In genomic region chr19:4633140-4633967, GRCh38 we compare ENCODE assay signal across 1 cellular context.
TF ChIP-seq lines count a peak whose summit lies in the region.

No MANE protein-coding gene starts in this region.

TF ChIP-seq in HepG2, 621 proteins besides CTCF, POLR2A, EP300 and RAD21 (continued from another document and continues in another):
- TF ChIP-seq, protein P1, sequence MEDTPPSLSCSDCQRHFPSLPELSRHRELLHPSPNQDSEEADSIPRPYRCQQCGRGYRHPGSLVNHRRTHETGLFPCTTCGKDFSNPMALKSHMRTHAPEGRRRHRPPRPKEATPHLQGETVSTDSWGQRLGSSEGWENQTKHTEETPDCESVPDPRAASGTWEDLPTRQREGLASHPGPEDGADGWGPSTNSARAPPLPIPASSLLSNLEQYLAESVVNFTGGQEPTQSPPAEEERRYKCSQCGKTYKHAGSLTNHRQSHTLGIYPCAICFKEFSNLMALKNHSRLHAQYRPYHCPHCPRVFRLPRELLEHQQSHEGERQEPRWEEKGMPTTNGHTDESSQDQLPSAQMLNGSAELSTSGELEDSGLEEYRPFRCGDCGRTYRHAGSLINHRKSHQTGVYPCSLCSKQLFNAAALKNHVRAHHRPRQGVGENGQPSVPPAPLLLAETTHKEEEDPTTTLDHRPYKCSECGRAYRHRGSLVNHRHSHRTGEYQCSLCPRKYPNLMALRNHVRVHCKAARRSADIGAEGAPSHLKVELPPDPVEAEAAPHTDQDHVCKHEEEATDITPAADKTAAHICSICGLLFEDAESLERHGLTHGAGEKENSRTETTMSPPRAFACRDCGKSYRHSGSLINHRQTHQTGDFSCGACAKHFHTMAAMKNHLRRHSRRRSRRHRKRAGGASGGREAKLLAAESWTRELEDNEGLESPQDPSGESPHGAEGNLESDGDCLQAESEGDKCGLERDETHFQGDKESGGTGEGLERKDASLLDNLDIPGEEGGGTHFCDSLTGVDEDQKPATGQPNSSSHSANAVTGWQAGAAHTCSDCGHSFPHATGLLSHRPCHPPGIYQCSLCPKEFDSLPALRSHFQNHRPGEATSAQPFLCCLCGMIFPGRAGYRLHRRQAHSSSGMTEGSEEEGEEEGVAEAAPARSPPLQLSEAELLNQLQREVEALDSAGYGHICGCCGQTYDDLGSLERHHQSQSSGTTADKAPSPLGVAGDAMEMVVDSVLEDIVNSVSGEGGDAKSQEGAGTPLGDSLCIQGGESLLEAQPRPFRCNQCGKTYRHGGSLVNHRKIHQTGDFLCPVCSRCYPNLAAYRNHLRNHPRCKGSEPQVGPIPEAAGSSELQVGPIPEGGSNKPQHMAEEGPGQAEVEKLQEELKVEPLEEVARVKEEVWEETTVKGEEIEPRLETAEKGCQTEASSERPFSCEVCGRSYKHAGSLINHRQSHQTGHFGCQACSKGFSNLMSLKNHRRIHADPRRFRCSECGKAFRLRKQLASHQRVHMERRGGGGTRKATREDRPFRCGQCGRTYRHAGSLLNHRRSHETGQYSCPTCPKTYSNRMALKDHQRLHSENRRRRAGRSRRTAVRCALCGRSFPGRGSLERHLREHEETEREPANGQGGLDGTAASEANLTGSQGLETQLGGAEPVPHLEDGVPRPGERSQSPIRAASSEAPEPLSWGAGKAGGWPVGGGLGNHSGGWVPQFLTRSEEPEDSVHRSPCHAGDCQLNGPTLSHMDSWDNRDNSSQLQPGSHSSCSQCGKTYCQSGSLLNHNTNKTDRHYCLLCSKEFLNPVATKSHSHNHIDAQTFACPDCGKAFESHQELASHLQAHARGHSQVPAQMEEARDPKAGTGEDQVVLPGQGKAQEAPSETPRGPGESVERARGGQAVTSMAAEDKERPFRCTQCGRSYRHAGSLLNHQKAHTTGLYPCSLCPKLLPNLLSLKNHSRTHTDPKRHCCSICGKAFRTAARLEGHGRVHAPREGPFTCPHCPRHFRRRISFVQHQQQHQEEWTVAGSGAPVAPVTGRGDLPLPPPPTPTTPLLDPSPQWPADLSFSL (CRISPR knock-in tag; IDR thresholded peaks at IDR 0.05) = no peak
- TF ChIP-seq MIER3 (CRISPR knock-in tag; IDR thresholded peaks at IDR 0.05; ENCODE audit: borderline replicate concordance) (0 out of 2 replicates have a peak, but pooled peaks have one; percentile 18), RFX5 (IDR thresholded peaks at IDR 0.05; ENCODE audit: low read depth, low read length) (no peak), IRX3 (CRISPR knock-in tag; IDR thresholded peaks at IDR 0.05; ENCODE audit: borderline replicate concordance, low read depth) (no peak), SRY (CRISPR knock-in tag; IDR thresholded peaks at IDR 0.05) (no peak), MED1 (CRISPR knock-in tag; IDR thresholded peaks at IDR 0.05) (no peak), STAG1 (CRISPR knock-in tag; IDR thresholded peaks at IDR 0.05) (peak; percentile 76), MXD4 (CRISPR knock-in tag; IDR thresholded peaks at IDR 0.05) (no peak; the same call in 1 of the 2 replicates), NFIB (CRISPR knock-in tag; IDR thresholded peaks at IDR 0.05; ENCODE audit: borderline replicate concordance) (no peak), FOXA1 (IDR thresholded peaks at IDR 0.05) (no peak), FOXA1 (CRISPR knock-in tag; IDR thresholded peaks at IDR 0.05) (0 out of 2 replicates have a peak, but pooled peaks have one; percentile 20), E2F2 (CRISPR knock-in tag; IDR thresholded peaks at IDR 0.05; ENCODE audit: borderline replicate concordance) (no peak), REPIN1 (CRISPR knock-in tag; IDR thresholded peaks at IDR 0.05; ENCODE audit: borderline replicate concordance, low read depth) (no peak), DMAP1 (CRISPR knock-in tag; IDR thresholded peaks at IDR 0.05) (no peak), ZBTB42 (CRISPR knock-in tag; IDR thresholded peaks at IDR 0.05) (no peak), PCBP1 (IDR thresholded peaks at IDR 0.05; ENCODE audit: borderline replicate concordance, low read depth, low read length) (peak; percentile 48; the same call in 1 of the 2 replicates), ZNF446 (CRISPR knock-in tag; IDR thresholded peaks at IDR 0.05) (no peak), ZBTB8A (CRISPR knock-in tag; IDR thresholded peaks at IDR 0.05; ENCODE audit: borderline replicate concordance, low read depth) (no peak), ZNF282 (IDR thresholded peaks at IDR 0.05; ENCODE audit: partially characterized antibody) (no peak), ZMYM3 (CRISPR knock-in tag; IDR thresholded peaks at IDR 0.05) (peak; percentile 99), TP53 (CRISPR knock-in tag; conservative IDR thresholded peaks at IDR 0.05) (no peak), ZNF10 (CRISPR knock-in tag; IDR thresholded peaks at IDR 0.05; ENCODE audit: borderline replicate concordance, low read depth) (no peak)
- TF ChIP-seq, protein P2, sequence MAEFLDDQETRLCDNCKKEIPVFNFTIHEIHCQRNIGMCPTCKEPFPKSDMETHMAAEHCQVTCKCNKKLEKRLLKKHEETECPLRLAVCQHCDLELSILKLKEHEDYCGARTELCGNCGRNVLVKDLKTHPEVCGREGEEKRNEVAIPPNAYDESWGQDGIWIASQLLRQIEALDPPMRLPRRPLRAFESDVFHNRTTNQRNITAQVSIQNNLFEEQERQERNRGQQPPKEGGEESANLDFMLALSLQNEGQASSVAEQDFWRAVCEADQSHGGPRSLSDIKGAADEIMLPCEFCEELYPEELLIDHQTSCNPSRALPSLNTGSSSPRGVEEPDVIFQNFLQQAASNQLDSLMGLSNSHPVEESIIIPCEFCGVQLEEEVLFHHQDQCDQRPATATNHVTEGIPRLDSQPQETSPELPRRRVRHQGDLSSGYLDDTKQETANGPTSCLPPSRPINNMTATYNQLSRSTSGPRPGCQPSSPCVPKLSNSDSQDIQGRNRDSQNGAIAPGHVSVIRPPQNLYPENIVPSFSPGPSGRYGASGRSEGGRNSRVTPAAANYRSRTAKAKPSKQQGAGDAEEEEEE (CRISPR knock-in tag; IDR thresholded peaks at IDR 0.05; ENCODE audit: borderline replicate concordance) = no peak
- TF ChIP-seq, protein P3, sequence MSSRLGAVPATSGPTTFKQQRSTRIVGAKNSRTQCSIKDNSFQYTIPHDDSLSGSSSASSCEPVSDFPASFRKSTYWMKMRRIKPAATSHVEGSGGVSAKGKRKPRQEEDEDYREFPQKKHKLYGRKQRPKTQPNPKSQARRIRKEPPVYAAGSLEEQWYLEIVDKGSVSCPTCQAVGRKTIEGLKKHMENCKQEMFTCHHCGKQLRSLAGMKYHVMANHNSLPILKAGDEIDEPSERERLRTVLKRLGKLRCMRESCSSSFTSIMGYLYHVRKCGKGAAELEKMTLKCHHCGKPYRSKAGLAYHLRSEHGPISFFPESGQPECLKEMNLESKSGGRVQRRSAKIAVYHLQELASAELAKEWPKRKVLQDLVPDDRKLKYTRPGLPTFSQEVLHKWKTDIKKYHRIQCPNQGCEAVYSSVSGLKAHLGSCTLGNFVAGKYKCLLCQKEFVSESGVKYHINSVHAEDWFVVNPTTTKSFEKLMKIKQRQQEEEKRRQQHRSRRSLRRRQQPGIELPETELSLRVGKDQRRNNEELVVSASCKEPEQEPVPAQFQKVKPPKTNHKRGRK (CRISPR knock-in tag; IDR thresholded peaks at IDR 0.05) = no peak
- TF ChIP-seq, protein P4, sequence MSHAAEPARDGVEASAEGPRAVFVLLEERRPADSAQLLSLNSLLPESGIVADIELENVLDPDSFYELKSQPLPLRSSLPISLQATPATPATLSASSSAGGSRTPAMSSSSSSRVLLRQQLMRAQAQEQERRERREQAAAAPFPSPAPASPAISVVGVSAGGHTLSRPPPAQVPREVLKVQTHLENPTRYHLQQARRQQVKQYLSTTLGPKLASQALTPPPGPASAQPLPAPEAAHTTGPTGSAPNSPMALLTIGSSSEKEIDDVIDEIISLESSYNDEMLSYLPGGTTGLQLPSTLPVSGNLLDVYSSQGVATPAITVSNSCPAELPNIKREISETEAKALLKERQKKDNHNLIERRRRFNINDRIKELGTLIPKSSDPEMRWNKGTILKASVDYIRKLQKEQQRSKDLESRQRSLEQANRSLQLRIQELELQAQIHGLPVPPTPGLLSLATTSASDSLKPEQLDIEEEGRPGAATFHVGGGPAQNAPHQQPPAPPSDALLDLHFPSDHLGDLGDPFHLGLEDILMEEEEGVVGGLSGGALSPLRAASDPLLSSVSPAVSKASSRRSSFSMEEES (CRISPR knock-in tag; IDR thresholded peaks at IDR 0.05) = no peak
- TF ChIP-seq, protein P5, sequence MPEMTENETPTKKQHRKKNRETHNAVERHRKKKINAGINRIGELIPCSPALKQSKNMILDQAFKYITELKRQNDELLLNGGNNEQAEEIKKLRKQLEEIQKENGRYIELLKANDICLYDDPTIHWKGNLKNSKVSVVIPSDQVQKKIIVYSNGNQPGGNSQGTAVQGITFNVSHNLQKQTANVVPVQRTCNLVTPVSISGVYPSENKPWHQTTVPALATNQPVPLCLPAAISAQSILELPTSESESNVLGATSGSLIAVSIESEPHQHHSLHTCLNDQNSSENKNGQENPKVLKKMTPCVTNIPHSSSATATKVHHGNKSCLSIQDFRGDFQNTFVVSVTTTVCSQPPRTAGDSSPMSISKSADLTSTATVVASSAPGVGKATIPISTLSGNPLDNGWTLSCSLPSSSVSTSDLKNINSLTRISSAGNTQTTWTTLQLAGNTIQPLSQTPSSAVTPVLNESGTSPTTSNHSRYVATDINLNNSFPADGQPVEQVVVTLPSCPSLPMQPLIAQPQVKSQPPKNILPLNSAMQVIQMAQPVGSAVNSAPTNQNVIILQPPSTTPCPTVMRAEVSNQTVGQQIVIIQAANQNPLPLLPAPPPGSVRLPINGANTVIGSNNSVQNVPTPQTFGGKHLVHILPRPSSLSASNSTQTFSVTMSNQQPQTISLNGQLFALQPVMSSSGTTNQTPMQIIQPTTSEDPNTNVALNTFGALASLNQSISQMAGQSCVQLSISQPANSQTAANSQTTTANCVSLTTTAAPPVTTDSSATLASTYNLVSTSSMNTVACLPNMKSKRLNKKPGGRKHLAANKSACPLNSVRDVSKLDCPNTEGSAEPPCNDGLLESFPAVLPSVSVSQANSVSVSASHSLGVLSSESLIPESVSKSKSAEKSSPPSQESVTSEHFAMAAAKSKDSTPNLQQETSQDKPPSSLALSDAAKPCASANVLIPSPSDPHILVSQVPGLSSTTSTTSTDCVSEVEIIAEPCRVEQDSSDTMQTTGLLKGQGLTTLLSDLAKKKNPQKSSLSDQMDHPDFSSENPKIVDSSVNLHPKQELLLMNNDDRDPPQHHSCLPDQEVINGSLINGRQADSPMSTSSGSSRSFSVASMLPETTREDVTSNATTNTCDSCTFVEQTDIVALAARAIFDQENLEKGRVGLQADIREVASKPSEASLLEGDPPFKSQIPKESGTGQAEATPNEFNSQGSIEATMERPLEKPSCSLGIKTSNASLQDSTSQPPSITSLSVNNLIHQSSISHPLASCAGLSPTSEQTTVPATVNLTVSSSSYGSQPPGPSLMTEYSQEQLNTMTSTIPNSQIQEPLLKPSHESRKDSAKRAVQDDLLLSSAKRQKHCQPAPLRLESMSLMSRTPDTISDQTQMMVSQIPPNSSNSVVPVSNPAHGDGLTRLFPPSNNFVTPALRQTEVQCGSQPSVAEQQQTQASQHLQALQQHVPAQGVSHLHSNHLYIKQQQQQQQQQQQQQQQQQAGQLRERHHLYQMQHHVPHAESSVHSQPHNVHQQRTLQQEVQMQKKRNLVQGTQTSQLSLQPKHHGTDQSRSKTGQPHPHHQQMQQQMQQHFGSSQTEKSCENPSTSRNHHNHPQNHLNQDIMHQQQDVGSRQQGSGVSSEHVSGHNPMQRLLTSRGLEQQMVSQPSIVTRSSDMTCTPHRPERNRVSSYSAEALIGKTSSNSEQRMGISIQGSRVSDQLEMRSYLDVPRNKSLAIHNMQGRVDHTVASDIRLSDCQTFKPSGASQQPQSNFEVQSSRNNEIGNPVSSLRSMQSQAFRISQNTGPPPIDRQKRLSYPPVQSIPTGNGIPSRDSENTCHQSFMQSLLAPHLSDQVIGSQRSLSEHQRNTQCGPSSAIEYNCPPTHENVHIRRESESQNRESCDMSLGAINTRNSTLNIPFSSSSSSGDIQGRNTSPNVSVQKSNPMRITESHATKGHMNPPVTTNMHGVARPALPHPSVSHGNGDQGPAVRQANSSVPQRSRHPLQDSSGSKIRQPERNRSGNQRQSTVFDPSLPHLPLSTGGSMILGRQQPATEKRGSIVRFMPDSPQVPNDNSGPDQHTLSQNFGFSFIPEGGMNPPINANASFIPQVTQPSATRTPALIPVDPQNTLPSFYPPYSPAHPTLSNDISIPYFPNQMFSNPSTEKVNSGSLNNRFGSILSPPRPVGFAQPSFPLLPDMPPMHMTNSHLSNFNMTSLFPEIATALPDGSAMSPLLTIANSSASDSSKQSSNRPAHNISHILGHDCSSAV (CRISPR knock-in tag; IDR thresholded peaks at IDR 0.05; ENCODE audit: borderline replicate concordance) = no peak
